ENCODE assay signal across 26 cellular contexts in genomic region chr16:86774931-86775330, GRCh38.
"Had no signal": no experiment of that assay in that cellular context is flagged by ENCODE, and none has a peak within 500 bp of the region (broad histone marks: within the 10 kb centered on the region; RNA-seq: fewer than 3 reads in every experiment).

No MANE protein-coding gene starts in this region.

- H3K4me1 Mint-ChIP-seq: naive thymus-derived CD4-positive, alpha-beta T cell; stimulated activated effector memory CD8-positive, alpha-beta T cell treated with anti-CD3 and anti-CD28 coated beads, Interleukin-12 subunit alpha, Interleukin-12 subunit beta, amount 100 ng/mL, for 72 hours had no signal

- H3K36me3 Mint-ChIP-seq: naive thymus-derived CD4-positive, alpha-beta T cell; stimulated activated effector memory CD8-positive, alpha-beta T cell treated with anti-CD3 and anti-CD28 coated beads, Interleukin-12 subunit alpha, Interleukin-12 subunit beta, amount 100 ng/mL, for 72 hours had no signal

- H3K4me1 ChIP-seq: parathyroid adenoma, psoas muscle, right lobe of liver, spleen, suprapubic skin, upper lobe of right lung had no signal

- H3K4me3 Mint-ChIP-seq: naive thymus-derived CD4-positive, alpha-beta T cell; neural crest cell; stimulated activated effector memory CD8-positive, alpha-beta T cell treated with anti-CD3 and anti-CD28 coated beads, Interleukin-12 subunit alpha, Interleukin-12 subunit beta, amount 100 ng/mL, for 72 hours; stimulated activated naive CD8-positive, alpha-beta T cell treated with anti-CD3 and anti-CD28 coated beads, Interleukin-15, Interleukin-2, amounts not matched to agents 100 ng/mL and 50 ng/mL, for 24 hours had no signal

- H3K27ac ChIP-seq: neutrophil, parathyroid adenoma, psoas muscle, right lobe of liver, spleen, suprapubic skin, thoracic aorta, tibial artery, upper lobe of right lung had no signal

- H3K36me3 ChIP-seq: neutrophil, right lobe of liver, spleen, suprapubic skin, thoracic aorta, tibial artery, upper lobe of right lung had no signal

- H3K27ac Mint-ChIP-seq: naive thymus-derived CD4-positive, alpha-beta T cell; stimulated activated effector memory CD8-positive, alpha-beta T cell treated with anti-CD3 and anti-CD28 coated beads, Interleukin-12 subunit alpha, Interleukin-12 subunit beta, amount 100 ng/mL, for 72 hours; stimulated activated naive CD8-positive, alpha-beta T cell treated with anti-CD3 and anti-CD28 coated beads, Interleukin-15, Interleukin-2, amounts not matched to agents 100 ng/mL and 50 ng/mL, for 24 hours had no signal

- H3K27me3 ChIP-seq: right lobe of liver, tibial artery had no signal

- H3K9me3 ChIP-seq: mucosa of descending colon, neutrophil, psoas muscle, right lobe of liver, suprapubic skin, thoracic aorta, tibial artery, upper lobe of right lung had no signal

- ATAC-seq: left cardiac atrium; left lobe of liver; mucosa of descending colon; naive thymus-derived CD4-positive, alpha-beta T cell; psoas muscle; right lobe of liver; stimulated activated effector memory CD8-positive, alpha-beta T cell treated with anti-CD3 and anti-CD28 coated beads, Interleukin-12 subunit alpha, Interleukin-12 subunit beta, amount 100 ng/mL, for 72 hours; upper lobe of right lung had no signal

- H3K4me3 ChIP-seq: lung, mucosa of descending colon, psoas muscle, right lobe of liver, spleen, suprapubic skin, thoracic aorta, tibial artery, upper lobe of right lung had no signal

- DNase-seq: hippocampal formation; kidney glomerular epithelial cell; left cardiac atrium; midbrain; mucosa of descending colon; naive thymus-derived CD4-positive, alpha-beta T cell; occipital lobe; right lobe of liver; small intestine; spleen; stimulated activated CD4-positive, alpha-beta T cell treated with anti-CD3 and anti-CD28 coated beads, Interleukin-4, amount 100 ng/mL, for 24 hours; stimulated activated naive CD4-positive, alpha-beta T cell; trophoblast cell; upper lobe of right lung had no signal

- H3K9me3 Mint-ChIP-seq: nephron; stimulated activated effector memory CD8-positive, alpha-beta T cell treated with anti-CD3 and anti-CD28 coated beads, Interleukin-12 subunit alpha, Interleukin-12 subunit beta, amount 100 ng/mL, for 72 hours; stimulated activated naive CD8-positive, alpha-beta T cell treated with anti-CD3 and anti-CD28 coated beads, Interleukin-15, Interleukin-2, amounts not matched to agents 100 ng/mL and 50 ng/mL, for 24 hours had no signal
